Comparison of ENCODE assay signal across 1 cellular context in the genomic region with DNA sequence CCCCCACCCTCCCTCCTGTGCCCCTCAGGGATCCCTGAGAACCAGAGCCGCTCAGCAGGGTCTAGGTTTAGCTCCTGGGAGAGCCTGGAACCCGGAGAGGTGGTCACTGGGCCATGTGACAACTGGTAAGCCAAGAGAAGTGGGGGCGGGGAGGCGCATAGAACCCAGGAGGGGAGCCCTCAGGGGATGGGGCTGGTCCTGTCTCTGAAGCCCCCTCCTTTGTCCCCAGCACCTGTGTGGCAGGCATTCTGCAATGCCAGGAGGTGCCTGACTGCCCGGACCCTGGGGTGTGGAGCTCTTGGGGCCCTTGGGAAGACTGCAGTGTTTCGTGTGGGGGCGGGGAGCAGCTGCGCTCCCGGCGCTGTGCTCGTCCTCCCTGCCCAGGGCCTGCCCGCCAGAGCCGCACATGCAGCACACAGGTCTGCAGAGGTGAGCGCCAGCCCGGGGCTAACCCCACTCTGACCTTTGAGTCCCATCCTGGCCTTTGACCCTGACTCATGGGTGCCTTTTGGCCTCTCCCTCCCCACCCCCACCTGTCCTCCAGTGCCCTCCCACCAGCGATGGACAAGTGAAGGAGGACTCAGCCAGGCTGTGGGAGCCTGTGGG.
TF ChIP-seq lines count a peak whose summit lies in the region.

No MANE protein-coding gene starts in this region.

TF ChIP-seq in GM23338, 12 proteins besides CTCF, POLR2A, EP300 and RAD21 (continued from another document):
- TF ChIP-seq, protein P1, sequence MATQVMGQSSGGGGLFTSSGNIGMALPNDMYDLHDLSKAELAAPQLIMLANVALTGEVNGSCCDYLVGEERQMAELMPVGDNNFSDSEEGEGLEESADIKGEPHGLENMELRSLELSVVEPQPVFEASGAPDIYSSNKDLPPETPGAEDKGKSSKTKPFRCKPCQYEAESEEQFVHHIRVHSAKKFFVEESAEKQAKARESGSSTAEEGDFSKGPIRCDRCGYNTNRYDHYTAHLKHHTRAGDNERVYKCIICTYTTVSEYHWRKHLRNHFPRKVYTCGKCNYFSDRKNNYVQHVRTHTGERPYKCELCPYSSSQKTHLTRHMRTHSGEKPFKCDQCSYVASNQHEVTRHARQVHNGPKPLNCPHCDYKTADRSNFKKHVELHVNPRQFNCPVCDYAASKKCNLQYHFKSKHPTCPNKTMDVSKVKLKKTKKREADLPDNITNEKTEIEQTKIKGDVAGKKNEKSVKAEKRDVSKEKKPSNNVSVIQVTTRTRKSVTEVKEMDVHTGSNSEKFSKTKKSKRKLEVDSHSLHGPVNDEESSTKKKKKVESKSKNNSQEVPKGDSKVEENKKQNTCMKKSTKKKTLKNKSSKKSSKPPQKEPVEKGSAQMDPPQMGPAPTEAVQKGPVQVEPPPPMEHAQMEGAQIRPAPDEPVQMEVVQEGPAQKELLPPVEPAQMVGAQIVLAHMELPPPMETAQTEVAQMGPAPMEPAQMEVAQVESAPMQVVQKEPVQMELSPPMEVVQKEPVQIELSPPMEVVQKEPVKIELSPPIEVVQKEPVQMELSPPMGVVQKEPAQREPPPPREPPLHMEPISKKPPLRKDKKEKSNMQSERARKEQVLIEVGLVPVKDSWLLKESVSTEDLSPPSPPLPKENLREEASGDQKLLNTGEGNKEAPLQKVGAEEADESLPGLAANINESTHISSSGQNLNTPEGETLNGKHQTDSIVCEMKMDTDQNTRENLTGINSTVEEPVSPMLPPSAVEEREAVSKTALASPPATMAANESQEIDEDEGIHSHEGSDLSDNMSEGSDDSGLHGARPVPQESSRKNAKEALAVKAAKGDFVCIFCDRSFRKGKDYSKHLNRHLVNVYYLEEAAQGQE (IDR thresholded peaks at IDR 0.05; ENCODE audit: unreplicated experiment), result no peak
- TF ChIP-seq CREB1 (CRISPR knock-in tag; IDR thresholded peaks at IDR 0.05; ENCODE audit: low read depth) (no peak), JUNB (IDR thresholded peaks at IDR 0.05; ENCODE audit: unreplicated experiment) (no peak), ZNF114 (CRISPR knock-in tag; IDR thresholded peaks at IDR 0.05) (no peak), EZH2 (IDR thresholded peaks at IDR 0.05; ENCODE audit: low read depth, unreplicated experiment) (no peak), POLR2AphosphoS5 (IDR thresholded peaks at IDR 0.05; ENCODE audit: low read depth) (no peak), EZH2phosphoT487 (IDR thresholded peaks at IDR 0.05; ENCODE audit: unreplicated experiment) (no peak), STAT1 (IDR thresholded peaks at IDR 0.05; ENCODE audit: unreplicated experiment) (no peak)
- TF ChIP-seq, protein P2, sequence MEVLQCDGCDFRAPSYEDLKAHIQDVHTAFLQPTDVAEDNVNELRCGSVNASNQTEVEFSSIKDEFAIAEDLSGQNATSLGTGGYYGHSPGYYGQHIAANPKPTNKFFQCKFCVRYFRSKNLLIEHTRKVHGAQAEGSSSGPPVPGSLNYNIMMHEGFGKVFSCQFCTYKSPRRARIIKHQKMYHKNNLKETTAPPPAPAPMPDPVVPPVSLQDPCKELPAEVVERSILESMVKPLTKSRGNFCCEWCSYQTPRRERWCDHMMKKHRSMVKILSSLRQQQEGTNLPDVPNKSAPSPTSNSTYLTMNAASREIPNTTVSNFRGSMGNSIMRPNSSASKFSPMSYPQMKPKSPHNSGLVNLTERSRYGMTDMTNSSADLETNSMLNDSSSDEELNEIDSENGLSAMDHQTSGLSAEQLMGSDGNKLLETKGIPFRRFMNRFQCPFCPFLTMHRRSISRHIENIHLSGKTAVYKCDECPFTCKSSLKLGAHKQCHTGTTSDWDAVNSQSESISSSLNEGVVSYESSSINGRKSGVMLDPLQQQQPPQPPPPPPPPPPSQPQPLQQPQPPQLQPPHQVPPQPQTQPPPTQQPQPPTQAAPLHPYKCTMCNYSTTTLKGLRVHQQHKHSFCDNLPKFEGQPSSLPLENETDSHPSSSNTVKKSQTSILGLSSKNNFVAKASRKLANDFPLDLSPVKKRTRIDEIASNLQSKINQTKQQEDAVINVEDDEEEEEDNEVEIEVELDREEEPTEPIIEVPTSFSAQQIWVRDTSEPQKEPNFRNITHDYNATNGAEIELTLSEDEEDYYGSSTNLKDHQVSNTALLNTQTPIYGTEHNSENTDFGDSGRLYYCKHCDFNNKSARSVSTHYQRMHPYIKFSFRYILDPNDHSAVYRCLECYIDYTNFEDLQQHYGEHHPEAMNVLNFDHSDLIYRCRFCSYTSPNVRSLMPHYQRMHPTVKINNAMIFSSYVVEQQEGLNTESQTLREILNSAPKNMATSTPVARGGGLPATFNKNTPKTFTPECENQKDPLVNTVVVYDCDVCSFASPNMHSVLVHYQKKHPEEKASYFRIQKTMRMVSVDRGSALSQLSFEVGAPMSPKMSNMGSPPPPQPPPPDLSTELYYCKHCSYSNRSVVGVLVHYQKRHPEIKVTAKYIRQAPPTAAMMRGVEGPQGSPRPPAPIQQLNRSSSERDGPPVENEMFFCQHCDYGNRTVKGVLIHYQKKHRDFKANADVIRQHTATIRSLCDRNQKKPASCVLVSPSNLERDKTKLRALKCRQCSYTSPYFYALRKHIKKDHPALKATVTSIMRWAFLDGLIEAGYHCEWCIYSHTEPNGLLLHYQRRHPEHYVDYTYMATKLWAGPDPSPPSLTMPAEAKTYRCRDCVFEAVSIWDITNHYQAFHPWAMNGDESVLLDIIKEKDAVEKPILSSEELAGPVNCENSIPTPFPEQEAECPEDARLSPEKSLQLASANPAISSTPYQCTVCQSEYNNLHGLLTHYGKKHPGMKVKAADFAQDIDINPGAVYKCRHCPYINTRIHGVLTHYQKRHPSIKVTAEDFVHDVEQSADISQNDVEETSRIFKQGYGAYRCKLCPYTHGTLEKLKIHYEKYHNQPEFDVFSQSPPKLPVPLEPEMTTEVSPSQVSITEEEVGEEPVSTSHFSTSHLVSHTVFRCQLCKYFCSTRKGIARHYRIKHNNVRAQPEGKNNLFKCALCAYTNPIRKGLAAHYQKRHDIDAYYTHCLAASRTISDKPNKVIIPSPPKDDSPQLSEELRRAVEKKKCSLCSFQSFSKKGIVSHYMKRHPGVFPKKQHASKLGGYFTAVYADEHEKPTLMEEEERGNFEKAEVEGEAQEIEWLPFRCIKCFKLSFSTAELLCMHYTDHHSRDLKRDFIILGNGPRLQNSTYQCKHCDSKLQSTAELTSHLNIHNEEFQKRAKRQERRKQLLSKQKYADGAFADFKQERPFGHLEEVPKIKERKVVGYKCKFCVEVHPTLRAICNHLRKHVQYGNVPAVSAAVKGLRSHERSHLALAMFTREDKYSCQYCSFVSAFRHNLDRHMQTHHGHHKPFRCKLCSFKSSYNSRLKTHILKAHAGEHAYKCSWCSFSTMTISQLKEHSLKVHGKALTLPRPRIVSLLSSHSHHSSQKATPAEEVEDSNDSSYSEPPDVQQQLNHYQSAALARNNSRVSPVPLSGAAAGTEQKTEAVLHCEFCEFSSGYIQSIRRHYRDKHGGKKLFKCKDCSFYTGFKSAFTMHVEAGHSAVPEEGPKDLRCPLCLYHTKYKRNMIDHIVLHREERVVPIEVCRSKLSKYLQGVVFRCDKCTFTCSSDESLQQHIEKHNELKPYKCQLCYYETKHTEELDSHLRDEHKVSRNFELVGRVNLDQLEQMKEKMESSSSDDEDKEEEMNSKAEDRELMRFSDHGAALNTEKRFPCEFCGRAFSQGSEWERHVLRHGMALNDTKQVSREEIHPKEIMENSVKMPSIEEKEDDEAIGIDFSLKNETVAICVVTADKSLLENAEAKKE (CRISPR knock-in tag; IDR thresholded peaks at IDR 0.05), result no peak
- TF ChIP-seq, protein P3, sequence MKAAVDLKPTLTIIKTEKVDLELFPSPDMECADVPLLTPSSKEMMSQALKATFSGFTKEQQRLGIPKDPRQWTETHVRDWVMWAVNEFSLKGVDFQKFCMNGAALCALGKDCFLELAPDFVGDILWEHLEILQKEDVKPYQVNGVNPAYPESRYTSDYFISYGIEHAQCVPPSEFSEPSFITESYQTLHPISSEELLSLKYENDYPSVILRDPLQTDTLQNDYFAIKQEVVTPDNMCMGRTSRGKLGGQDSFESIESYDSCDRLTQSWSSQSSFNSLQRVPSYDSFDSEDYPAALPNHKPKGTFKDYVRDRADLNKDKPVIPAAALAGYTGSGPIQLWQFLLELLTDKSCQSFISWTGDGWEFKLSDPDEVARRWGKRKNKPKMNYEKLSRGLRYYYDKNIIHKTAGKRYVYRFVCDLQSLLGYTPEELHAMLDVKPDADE (IDR thresholded peaks at IDR 0.05), result no peak
TF ChIP-seq in GM23338: peak in this region for 0.
